In the genomic region with DNA sequence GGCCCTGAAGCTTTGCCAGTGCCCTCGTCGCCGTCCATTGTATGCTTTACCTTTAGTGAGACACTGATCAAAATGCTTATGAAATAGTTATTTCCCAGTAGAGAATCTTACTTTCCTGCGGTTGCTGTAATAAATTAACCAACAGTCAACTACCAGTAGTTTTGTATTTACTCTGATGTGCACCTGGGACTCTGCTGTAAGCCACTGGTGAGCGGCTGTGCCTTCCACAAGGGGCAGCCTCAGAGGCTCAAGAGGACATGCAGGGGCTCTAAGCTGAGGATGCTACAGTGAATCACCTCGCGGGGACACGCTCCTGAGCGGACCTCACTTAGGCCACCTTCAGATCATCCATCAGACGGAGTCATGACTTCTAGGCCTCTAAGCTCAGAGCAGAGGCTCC, we compare ENCODE assay signal across 15 cellular contexts.
DNase-seq lines count a peak whose midpoint lies in the region; ATAC-seq and TF ChIP-seq lines count a peak whose summit lies in the region.
"Had no signal": no experiment of that assay in that cellular context is flagged by ENCODE, and none has a peak within 500 bp of the region (broad histone marks: within the 10 kb centered on the region; RNA-seq: fewer than 3 reads in every experiment).

No MANE protein-coding gene starts in this region.

- DNase-seq in kidney tubule cell (ENCODE audit: low spot score) (peak; percentile 14), Peyer's patch (no peak), COLO668 (lab: John Stamatoyannopoulos, UW; ENCODE audit: unreplicated experiment) (no peak), DMS114 treated with DMSO at 0.1 percent for 48 hours (lab: John Stamatoyannopoulos, UW; ENCODE audit: unreplicated experiment) (no peak)
- no peak for DNase-seq in activated T-cell treated with anti-CD3 and anti-CD28 coated beads, Interleukin-2, amount 50 U/mL, for 48 hours
- DNase-seq: body of pancreas; hypothalamus; NCI-H1092 treated with DMSO at 0.1 percent for 48 hours; NCI-H774; pancreas; stimulated activated CD4-positive, alpha-beta T cell treated with anti-CD3 and anti-CD28 coated beads, Interleukin-15, amount 100 ng/mL, for 24 hours had no signal

- ATAC-seq in GM18867 (IDR thresholded peaks at IDR 0.05; ENCODE audit: unreplicated experiment) (peak; percentile 40), GM21786 (IDR thresholded peaks at IDR 0.05; ENCODE audit: unreplicated experiment) (peak; percentile 66), HG03196 (IDR thresholded peaks at IDR 0.05; ENCODE audit: unreplicated experiment) (peak; percentile 64)
- ATAC-seq: activated CD4-positive, CD25-positive, alpha-beta regulatory T cell treated with anti-CD3 and anti-CD28 coated beads, Interleukin-2, amount 50 U/mL, for 24 hours; body of pancreas; pancreas had no signal

- no peaks in the 10 kb centered on the region for H3K9me3 ChIP-seq in Peyer's patch
- H3K9me3 ChIP-seq: body of pancreas, pancreas had no signal

- H3K36me3 ChIP-seq in Peyer's patch, result no peaks in the 10 kb centered on the region
- H3K36me3 ChIP-seq: pancreas had no signal

- no peak for TF ChIP-seq CTCF in Peyer's patch (IDR thresholded peaks at IDR 0.05)

- TF ChIP-seq POLR2A in Peyer's patch (IDR thresholded peaks at IDR 0.05), result no peak

- no peaks in the 10 kb centered on the region for H3K27me3 ChIP-seq in Peyer's patch
- H3K27me3 ChIP-seq: body of pancreas, pancreas had no signal

- no peak overlapping the region for H3K27ac ChIP-seq in Peyer's patch
- H3K27ac ChIP-seq: body of pancreas, pancreas had no signal

- no peaks in the 10 kb centered on the region for H3K4me1 ChIP-seq in Peyer's patch
- H3K4me1 ChIP-seq: body of pancreas, pancreas had no signal

- no peak overlapping the region for H3K4me3 ChIP-seq in Peyer's patch
- H3K4me3 ChIP-seq: body of pancreas, pancreas had no signal
